ENCODE assay signal across 12 cellular contexts in genomic region chr9:112029921-112030444, GRCh38.
A peak's percentile ranks its signal among the peaks of the same experiment; 100 is the strongest.
DNase-seq lines count a peak whose midpoint lies in the region; ATAC-seq, FAIRE-seq and TF ChIP-seq lines count a peak whose summit lies in the region.
"Had no signal": no experiment of that assay in that cellular context is flagged by ENCODE, and none has a peak within 500 bp of the region (broad histone marks: within the 10 kb centered on the region; RNA-seq: fewer than 3 reads in every experiment).

No MANE protein-coding gene starts in this region.

- H3K9me1 ChIP-seq in endothelial cell of umbilical vein (replicated peaks; ENCODE audit: control insufficient read depth, extremely low read depth, insufficient read depth, low read length), result no peaks in the 10 kb centered on the region

- TF ChIP-seq POLR2A in endothelial cell of umbilical vein (IDR thresholded peaks at IDR 0.05; ENCODE audit: low read depth, low read length), result no peak

- BruUV-seq in endothelial cell of umbilical vein (replicated peaks; lab: Mats Ljungman, UMichigan), result no TSS peak

- no peaks in the 10 kb centered on the region for H3K79me2 ChIP-seq in endothelial cell of umbilical vein (ENCODE audit: control insufficient read depth, insufficient read depth, low read length)

- POLR2A ChIA-PET in endothelial cell of umbilical vein (lab: Charles Lee), result interaction anchor here (0.8 kb wide), 1 partner anchor 12 kb away, joined by 3 read pairs; no protein-coding TSS in a partner anchor

- no peaks in the 10 kb centered on the region for H3K27me3 ChIP-seq in endothelial cell of umbilical vein (ENCODE audit: control insufficient read depth in 2 of 2, insufficient read depth in 2 of 2, low read length in 2 of 2)
- H3K27me3 ChIP-seq: gastrocnemius medialis, thyroid gland had no signal

- H2AFZ ChIP-seq in endothelial cell of umbilical vein (ENCODE audit: low read depth, low read length), result no peak overlapping the region

- peak overlapping the region; percentile 45 for H3K4me2 ChIP-seq in endothelial cell of umbilical vein (ENCODE audit: insufficient read depth, low read length)

- H3K9me3 Mint-ChIP-seq in nephron progenitor cell, result peaks cover 4% of the 10 kb centered on the region

- H3K9me3 ChIP-seq in endothelial cell of umbilical vein (replicated peaks; ENCODE audit: control insufficient read depth, insufficient read depth, low read length), result no peaks in the 10 kb centered on the region
- H3K9me3 ChIP-seq: gastrocnemius medialis, thyroid gland had no signal

- peaks cover 2% of the 10 kb centered on the region for H3K36me3 Mint-ChIP-seq in nephron progenitor cell (ENCODE audit: low read depth)

- ATAC-seq in HG02678 (IDR thresholded peaks at IDR 0.05; ENCODE audit: unreplicated experiment) (no peak), GM18909 (IDR thresholded peaks at IDR 0.05; ENCODE audit: poor library complexity, unreplicated experiment) (no peak)
- ATAC-seq: activated CD8-positive, alpha-beta memory T cell treated with anti-CD3 and anti-CD28 coated beads, Interleukin-2, amount 10 ng/mL, durations not matched to agents 7 days and 5 days; gastrocnemius medialis had no signal

- H3K36me3 ChIP-seq in endothelial cell of umbilical vein (ENCODE audit: control insufficient read depth in 2 of 2, extremely low read depth in 1 of 2, insufficient read depth in 2 of 2, low read length in 2 of 2), result no peaks in the 10 kb centered on the region
- H3K36me3 ChIP-seq: gastrocnemius medialis, thyroid gland had no signal

- H3K4me1 ChIP-seq in endothelial cell of umbilical vein (ENCODE audit: control insufficient read depth, extremely low read depth, insufficient read depth, low read length), result peaks cover 29% of the 10 kb centered on the region
- H3K4me1 ChIP-seq: gastrocnemius medialis had no signal

- H3K4me3 ChIP-seq in endothelial cell of umbilical vein (replicated peaks in 1 of 3; ENCODE audit: insufficient read depth in 1 of 3, low read depth in 1 of 3, low read length in 3 of 3), result no peak overlapping the region
- H3K4me3 ChIP-seq: gastrocnemius medialis, thyroid gland had no signal

- H3K27ac Mint-ChIP-seq in nephron progenitor cell, result peak overlapping the region; percentile 1
- H3K27ac Mint-ChIP-seq: activated CD8-positive, alpha-beta memory T cell treated with anti-CD3 and anti-CD28 coated beads, Interleukin-2, amount 10 ng/mL, durations not matched to agents 7 days and 5 days had no signal

- FAIRE-seq in G401.6 (lab: Jason Lieb, UNC) (peak; percentile 98), endothelial cell of umbilical vein (lab: Jason Lieb, UNC) (peak; percentile 74)

- H3K4me3 Mint-ChIP-seq in nephron progenitor cell, result no peak overlapping the region
- H3K4me3 Mint-ChIP-seq: activated CD8-positive, alpha-beta memory T cell treated with anti-CD3 and anti-CD28 coated beads, Interleukin-2, amount 10 ng/mL, durations not matched to agents 7 days and 5 days had no signal

- H3K4me1 Mint-ChIP-seq in nephron progenitor cell, result peaks cover 11% of the 10 kb centered on the region

- dilution Hi-C loops in endothelial cell of umbilical vein (cut with MboI; ENCODE audit: extremely low pct_ligation_motif_present, low sequenced_read_pairs), result no loop called here

- H4K20me1 ChIP-seq in endothelial cell of umbilical vein (replicated peaks; ENCODE audit: control insufficient read depth, extremely low read depth, insufficient read depth, low read length), result no peaks in the 10 kb centered on the region

- TF ChIP-seq CTCF in endothelial cell of umbilical vein (IDR thresholded peaks at IDR 0.05; ENCODE audit: extremely low read depth in 1 of 2, insufficient read depth in 1 of 2, low read depth in 1 of 2, low read length in 2 of 2) (no peak), nephron progenitor cell (IDR thresholded peaks at IDR 0.05) (no peak)

- intact Hi-C loops in endothelial cell of umbilical vein (cut with micrococcal nuclease), result loop anchor here (1.0 kb wide), 3 partner anchors 10 to 31 kb away; no protein-coding TSS in a partner anchor

- peak overlapping the region; percentile 52 for H3K27ac ChIP-seq in endothelial cell of umbilical vein (ENCODE audit: insufficient read depth, low read depth, low read length)
- H3K27ac ChIP-seq: gastrocnemius medialis, thyroid gland had no signal

- peaks cover 4% of the 10 kb centered on the region for H3K27me3 Mint-ChIP-seq in nephron progenitor cell (ENCODE audit: low read depth, poor library complexity)

- DNase-seq in NCI-H460 (ENCODE audit: extremely low read depth, low read depth), result peak; percentile 38
- peak; percentile 86 for DNase-seq in endothelial cell of umbilical vein (ENCODE audit: low read depth, low spot score)
- no peak for DNase-seq in nephron progenitor cell
- DNase-seq in NCI-H1930 (lab: John Stamatoyannopoulos, UW), result no peak
- DNase-seq in globus pallidus (ENCODE audit: low spot score), result no peak
- DNase-seq: activated CD8-positive, alpha-beta memory T cell treated with anti-CD3 and anti-CD28 coated beads, Interleukin-2, amount 10 ng/mL, durations not matched to agents 7 days and 5 days; gastrocnemius medialis; NCI-H510A; thyroid gland had no signal

- H3K9ac ChIP-seq in endothelial cell of umbilical vein (replicated peaks; ENCODE audit: extremely low read depth, insufficient read depth, low read length), result peak overlapping the region; percentile 13

- CTCF ChIA-PET in endothelial cell of umbilical vein (lab: Charles Lee), result interaction anchor here (1.0 to 1.1 kb wide), 2 partner anchors 12 to 45 kb away, joined by 5 to 6 read pairs; no protein-coding TSS in a partner anchor

TF ChIP-seq in endothelial cell of umbilical vein, 7 proteins besides CTCF, POLR2A, EP300 and RAD21:
- TF ChIP-seq EZH2 (IDR thresholded peaks at IDR 0.05; ENCODE audit: borderline replicate concordance, low read depth, low read length, severe bottlenecking), result no peak
- TF ChIP-seq MYC (IDR thresholded peaks at IDR 0.05; ENCODE audit: low read depth, low read length), result no peak
- TF ChIP-seq GATA2 (IDR thresholded peaks at IDR 0.05; ENCODE audit: insufficient read depth, insufficient read length, low read depth, low read length), result peak; percentile 83
- TF ChIP-seq FOS (IDR thresholded peaks at IDR 0.05; ENCODE audit: borderline replicate concordance, insufficient read depth, low read length), result no peak
- no peak for TF ChIP-seq JUN (IDR thresholded peaks at IDR 0.05; ENCODE audit: borderline replicate concordance, insufficient read depth, insufficient read length, low read depth)
- TF ChIP-seq POLR2AphosphoS5 (IDR thresholded peaks at IDR 0.05; ENCODE audit: insufficient read depth, low read depth, low read length), result peak; percentile 45

Comparison
In these comparisons a context has a peak if more than half of its experiments do, and no peak if none do; other contexts are left out.
1. DNase-seq: peak in NCI-H460 (single experiment) and endothelial cell of umbilical vein (single experiment); none in nephron progenitor cell (single experiment), NCI-H1930 (0 of 2) and globus pallidus (single experiment).